ENCODE assay signal across 8 cellular contexts in genomic region chr3:48635222-48636021, GRCh38. TPM values are rescaled to one million over a fixed set of nuclear protein-coding genes. Genes with fewer than 3 reads are reported as not detected.
DNase-seq lines count a peak whose midpoint lies in the region; ATAC-seq, FAIRE-seq and TF ChIP-seq lines count a peak whose summit lies in the region.

Gene SLC26A6 (minus strand): TSS chr3:48635461. CDS start chr3:48635393, 68 bp downstream.

- TF ChIP-seq CTCF in brain microvascular endothelial cell (IDR thresholded peaks at IDR 0.05; ENCODE audit: low read depth, low read length, missing control alignments) (peak; percentile 85), gastrocnemius medialis (IDR thresholded peaks at IDR 0.05 in 4 of 5, conservative IDR thresholded peaks at IDR 0.05 in 1 of 5) (peak in 4 of 5 experiments; percentile 30 to 59 (median 53))

- peaks cover 8% of the 10 kb centered on the region for H3K36me3 ChIP-seq in brain microvascular endothelial cell (replicated peaks)
- peaks cover 0 to 25% of the 10 kb centered on the region in 2 donors for H3K36me3 ChIP-seq in gastrocnemius medialis

- H3K9me3 ChIP-seq in gastrocnemius medialis, result no peaks in the 10 kb centered on the region

- TF ChIP-seq POLR2A in GM18526 (IDR thresholded peaks at IDR 0.05; ENCODE audit: extremely low read depth, insufficient read length) (peak; percentile 59), gastrocnemius medialis (IDR thresholded peaks at IDR 0.05) (peak; percentile 51 to 68)

- peak; percentile 91 for FAIRE-seq in A204.1 (lab: Jason Lieb, UNC)
- peak; percentile 63 for FAIRE-seq in TTC549 (lab: Jason Lieb, UNC)

- H3K27me3 ChIP-seq in brain microvascular endothelial cell (replicated peaks) (no peaks in the 10 kb centered on the region), gastrocnemius medialis (no peaks in the 10 kb centered on the region)

- intact Hi-C loops in gastrocnemius medialis (cut with DNase I; ENCODE audit: low total_unique reads), result loop anchor here (1.0 kb wide), 5 partner anchors 21 to 169 kb away; partner anchors contain the start of genes NCKIPSD and UQCRC1

- peak; percentile 57 for DNase-seq in NCI-H2107 treated with DMSO at 0.1 percent for 48 hours (lab: John Stamatoyannopoulos, UW; ENCODE audit: unreplicated experiment)
- DNase-seq in brain microvascular endothelial cell, result peak; percentile 94
- peak; percentile 83 for DNase-seq in iPS DF 4.7 (ENCODE audit: extremely low read depth, low spot score)
- DNase-seq in gastrocnemius medialis, result peak; percentile 94 to 95

- H3K4me3 ChIP-seq in brain microvascular endothelial cell (ENCODE audit: low read depth, low read length) (peak within 1 kb of the TSS; percentile 90), gastrocnemius medialis (peak within 1 kb of the TSS; percentile 60 to 97 (median 84))

- ATAC-seq in HG03066 (IDR thresholded peaks at IDR 0.05; ENCODE audit: low read depth, unreplicated experiment) (peak; percentile 92), gastrocnemius medialis (peak; percentile 93 to 94)

- H3K27ac ChIP-seq in brain microvascular endothelial cell (no peak within 1 kb of the TSS), gastrocnemius medialis (peak within 1 kb of the TSS; percentile 84 to 92 (median 90))

- H3K4me1 ChIP-seq in gastrocnemius medialis, result peaks cover 16 to 24% of the 10 kb centered on the region in 2 donors

- in situ Hi-C loops in brain microvascular endothelial cell (cut with HindIII; ENCODE audit: low pct_ligation_motif_present, low sequenced_read_pairs), result no loop called here
- in situ Hi-C loops in gastrocnemius medialis (cut with MboI; ENCODE audit: low sequenced_read_pairs in 4 of 4), result no loop called here

RNA-seq across cellular contexts. Expression of gene SLC26A6, which starts in this region (rescaled TPM):
- 10 to 100 TPM in 2 of 4 donors, 1 to 10 TPM in 2; 6.1 to 17.3 (median 10.1) TPM for total RNA-seq in gastrocnemius medialis
